1 cellular context compared by ENCODE assay signal in the genomic region with DNA sequence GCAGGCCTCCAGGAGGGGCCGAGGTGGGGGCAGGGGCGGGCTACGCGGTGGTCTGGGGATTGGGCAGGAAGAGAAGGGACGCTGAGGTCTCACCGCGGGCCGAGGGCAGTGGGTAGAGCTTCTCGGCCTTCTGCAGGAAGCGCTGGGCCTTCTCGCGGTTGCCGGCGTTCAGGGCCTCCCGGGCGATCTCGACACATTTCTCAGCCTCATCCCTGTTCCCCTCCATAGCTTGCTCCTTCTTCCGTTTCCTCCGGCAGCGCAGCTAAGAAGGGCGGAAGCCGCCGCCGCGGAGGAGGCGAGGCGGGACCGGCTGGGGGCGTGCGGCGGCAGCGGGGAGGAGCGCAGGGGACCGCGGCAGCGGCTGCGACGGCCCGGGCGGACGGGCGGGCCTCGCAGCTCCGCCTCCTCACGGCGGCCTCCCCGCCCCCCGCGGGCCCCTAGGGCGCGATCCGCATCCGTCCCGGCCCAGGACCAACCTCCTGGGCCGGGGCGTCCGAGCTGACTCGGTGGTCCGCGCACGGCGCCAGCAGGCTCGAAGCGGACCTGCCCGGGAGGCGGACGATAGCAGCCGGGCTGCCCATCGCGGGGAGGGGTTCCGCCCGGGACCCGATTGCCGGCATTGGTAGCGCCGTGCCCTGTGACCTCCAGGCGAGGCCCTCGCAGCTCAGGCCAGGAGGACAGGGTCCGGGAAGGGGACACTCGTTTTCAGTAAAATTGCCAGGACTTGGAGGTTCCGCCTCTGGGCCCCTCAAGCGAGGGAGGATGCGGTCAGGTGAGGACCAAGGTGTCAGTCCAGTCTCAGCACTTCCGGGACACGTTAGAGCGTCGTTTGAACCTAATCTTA.
TF ChIP-seq lines count a peak whose summit lies in the region.

A gene (minus strand): TSS at position 273 of the 844 bp plus-strand sequence. CDS start 47 bp downstream, at position 226.

TF ChIP-seq in HepG2, 621 proteins besides CTCF, POLR2A, EP300 and RAD21 (continued from another document and continues in another):
- TF ChIP-seq, protein P1, sequence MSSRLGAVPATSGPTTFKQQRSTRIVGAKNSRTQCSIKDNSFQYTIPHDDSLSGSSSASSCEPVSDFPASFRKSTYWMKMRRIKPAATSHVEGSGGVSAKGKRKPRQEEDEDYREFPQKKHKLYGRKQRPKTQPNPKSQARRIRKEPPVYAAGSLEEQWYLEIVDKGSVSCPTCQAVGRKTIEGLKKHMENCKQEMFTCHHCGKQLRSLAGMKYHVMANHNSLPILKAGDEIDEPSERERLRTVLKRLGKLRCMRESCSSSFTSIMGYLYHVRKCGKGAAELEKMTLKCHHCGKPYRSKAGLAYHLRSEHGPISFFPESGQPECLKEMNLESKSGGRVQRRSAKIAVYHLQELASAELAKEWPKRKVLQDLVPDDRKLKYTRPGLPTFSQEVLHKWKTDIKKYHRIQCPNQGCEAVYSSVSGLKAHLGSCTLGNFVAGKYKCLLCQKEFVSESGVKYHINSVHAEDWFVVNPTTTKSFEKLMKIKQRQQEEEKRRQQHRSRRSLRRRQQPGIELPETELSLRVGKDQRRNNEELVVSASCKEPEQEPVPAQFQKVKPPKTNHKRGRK (CRISPR knock-in tag; IDR thresholded peaks at IDR 0.05): no peak
- TF ChIP-seq FOXM1 (CRISPR knock-in tag; IDR thresholded peaks at IDR 0.05): no peak
- peak; percentile 85 for TF ChIP-seq ELF1 (CRISPR knock-in tag; IDR thresholded peaks at IDR 0.05)
- no peak; the same call in 1 of the 2 replicates for TF ChIP-seq ZNF547 (CRISPR knock-in tag; IDR thresholded peaks at IDR 0.05)
- TF ChIP-seq SMYD3 (CRISPR knock-in tag; IDR thresholded peaks at IDR 0.05): 0 out of 2 replicates have a peak, but pooled peaks have one; percentile 37
- TF ChIP-seq, protein P2, sequence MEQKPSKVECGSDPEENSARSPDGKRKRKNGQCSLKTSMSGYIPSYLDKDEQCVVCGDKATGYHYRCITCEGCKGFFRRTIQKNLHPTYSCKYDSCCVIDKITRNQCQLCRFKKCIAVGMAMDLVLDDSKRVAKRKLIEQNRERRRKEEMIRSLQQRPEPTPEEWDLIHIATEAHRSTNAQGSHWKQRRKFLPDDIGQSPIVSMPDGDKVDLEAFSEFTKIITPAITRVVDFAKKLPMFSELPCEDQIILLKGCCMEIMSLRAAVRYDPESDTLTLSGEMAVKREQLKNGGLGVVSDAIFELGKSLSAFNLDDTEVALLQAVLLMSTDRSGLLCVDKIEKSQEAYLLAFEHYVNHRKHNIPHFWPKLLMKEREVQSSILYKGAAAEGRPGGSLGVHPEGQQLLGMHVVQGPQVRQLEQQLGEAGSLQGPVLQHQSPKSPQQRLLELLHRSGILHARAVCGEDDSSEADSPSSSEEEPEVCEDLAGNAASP (CRISPR knock-in tag; IDR thresholded peaks at IDR 0.05; ENCODE audit: borderline replicate concordance): no peak
- peak; percentile 37; the same call in 1 of the 2 replicates for TF ChIP-seq ERF (CRISPR knock-in tag; IDR thresholded peaks at IDR 0.05)
- TF ChIP-seq ZFP36L1 (CRISPR knock-in tag; IDR thresholded peaks at IDR 0.05): 0 out of 2 replicates have a peak, but pooled peaks have one; percentile 54
- TF ChIP-seq, protein P3, sequence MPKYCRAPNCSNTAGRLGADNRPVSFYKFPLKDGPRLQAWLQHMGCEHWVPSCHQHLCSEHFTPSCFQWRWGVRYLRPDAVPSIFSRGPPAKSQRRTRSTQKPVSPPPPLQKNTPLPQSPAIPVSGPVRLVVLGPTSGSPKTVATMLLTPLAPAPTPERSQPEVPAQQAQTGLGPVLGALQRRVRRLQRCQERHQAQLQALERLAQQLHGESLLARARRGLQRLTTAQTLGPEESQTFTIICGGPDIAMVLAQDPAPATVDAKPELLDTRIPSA (CRISPR knock-in tag; IDR thresholded peaks at IDR 0.05; ENCODE audit: borderline replicate concordance): 0 out of 2 replicates have a peak, but pooled peaks have one; percentile 16
- TF ChIP-seq, protein P4, sequence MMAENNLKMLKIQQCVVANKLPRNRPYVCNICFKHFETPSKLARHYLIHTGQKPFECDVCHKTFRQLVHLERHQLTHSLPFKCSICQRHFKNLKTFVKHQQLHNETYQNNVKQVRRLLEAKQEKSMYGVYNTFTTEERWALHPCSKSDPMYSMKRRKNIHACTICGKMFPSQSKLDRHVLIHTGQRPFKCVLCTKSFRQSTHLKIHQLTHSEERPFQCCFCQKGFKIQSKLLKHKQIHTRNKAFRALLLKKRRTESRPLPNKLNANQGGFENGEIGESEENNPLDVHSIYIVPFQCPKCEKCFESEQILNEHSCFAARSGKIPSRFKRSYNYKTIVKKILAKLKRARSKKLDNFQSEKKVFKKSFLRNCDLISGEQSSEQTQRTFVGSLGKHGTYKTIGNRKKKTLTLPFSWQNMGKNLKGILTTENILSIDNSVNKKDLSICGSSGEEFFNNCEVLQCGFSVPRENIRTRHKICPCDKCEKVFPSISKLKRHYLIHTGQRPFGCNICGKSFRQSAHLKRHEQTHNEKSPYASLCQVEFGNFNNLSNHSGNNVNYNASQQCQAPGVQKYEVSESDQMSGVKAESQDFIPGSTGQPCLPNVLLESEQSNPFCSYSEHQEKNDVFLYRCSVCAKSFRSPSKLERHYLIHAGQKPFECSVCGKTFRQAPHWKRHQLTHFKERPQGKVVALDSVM (CRISPR knock-in tag; IDR thresholded peaks at IDR 0.05): peak; percentile 76
- peak; percentile 27; the same call in 1 of the 2 replicates for TF ChIP-seq ZNF564 (CRISPR knock-in tag; IDR thresholded peaks at IDR 0.05)
- 0 out of 2 replicates have a peak, but pooled peaks have one; percentile 6 for TF ChIP-seq CHD2 (IDR thresholded peaks at IDR 0.05; ENCODE audit: low read depth, low read length)
- TF ChIP-seq HOXA5 (CRISPR knock-in tag; IDR thresholded peaks at IDR 0.05): peak; percentile 51; the same call in 1 of the 2 replicates
- peak; percentile 43; the same call in 1 of the 2 replicates for TF ChIP-seq IRX3 (CRISPR knock-in tag; IDR thresholded peaks at IDR 0.05; ENCODE audit: borderline replicate concordance, low read depth)
- no peak for TF ChIP-seq SOX6 (IDR thresholded peaks at IDR 0.05)
- no peak for TF ChIP-seq SOX6 (CRISPR knock-in tag; IDR thresholded peaks at IDR 0.05)
- TF ChIP-seq PCBP1 (IDR thresholded peaks at IDR 0.05; ENCODE audit: borderline replicate concordance, low read depth, low read length): peak; percentile 66; the same call in 1 of the 2 replicates
- TF ChIP-seq ZSCAN30 (CRISPR knock-in tag; IDR thresholded peaks at IDR 0.05): 0 out of 2 replicates have a peak, but pooled peaks have one; percentile 71
- TF ChIP-seq MEF2D (CRISPR knock-in tag; IDR thresholded peaks at IDR 0.05): peak; percentile 61; the same call in 1 of the 2 replicates
- no peak for TF ChIP-seq MEIS1 (CRISPR knock-in tag; IDR thresholded peaks at IDR 0.05; ENCODE audit: borderline replicate concordance)
- peak; percentile 58; the same call in 1 of the 2 replicates for TF ChIP-seq ZFP82 (CRISPR knock-in tag; IDR thresholded peaks at IDR 0.05; ENCODE audit: borderline replicate concordance)
- no peak for TF ChIP-seq ZNF446 (CRISPR knock-in tag; IDR thresholded peaks at IDR 0.05)
- TF ChIP-seq MIER3 (CRISPR knock-in tag; IDR thresholded peaks at IDR 0.05; ENCODE audit: borderline replicate concordance): no peak
- TF ChIP-seq, protein P5, sequence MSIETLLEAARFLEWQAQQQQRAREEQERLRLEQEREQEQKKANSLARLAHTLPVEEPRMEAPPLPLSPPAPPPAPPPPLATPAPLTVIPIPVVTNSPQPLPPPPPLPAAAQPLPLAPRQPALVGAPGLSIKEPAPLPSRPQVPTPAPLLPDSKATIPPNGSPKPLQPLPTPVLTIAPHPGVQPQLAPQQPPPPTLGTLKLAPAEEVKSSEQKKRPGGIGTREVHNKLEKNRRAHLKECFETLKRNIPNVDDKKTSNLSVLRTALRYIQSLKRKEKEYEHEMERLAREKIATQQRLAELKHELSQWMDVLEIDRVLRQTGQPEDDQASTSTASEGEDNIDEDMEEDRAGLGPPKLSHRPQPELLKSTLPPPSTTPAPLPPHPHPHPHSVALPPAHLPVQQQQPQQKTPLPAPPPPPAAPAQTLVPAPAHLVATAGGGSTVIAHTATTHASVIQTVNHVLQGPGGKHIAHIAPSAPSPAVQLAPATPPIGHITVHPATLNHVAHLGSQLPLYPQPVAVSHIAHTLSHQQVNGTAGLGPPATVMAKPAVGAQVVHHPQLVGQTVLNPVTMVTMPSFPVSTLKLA (IDR thresholded peaks at IDR 0.05): no peak
- TF ChIP-seq, protein P6, sequence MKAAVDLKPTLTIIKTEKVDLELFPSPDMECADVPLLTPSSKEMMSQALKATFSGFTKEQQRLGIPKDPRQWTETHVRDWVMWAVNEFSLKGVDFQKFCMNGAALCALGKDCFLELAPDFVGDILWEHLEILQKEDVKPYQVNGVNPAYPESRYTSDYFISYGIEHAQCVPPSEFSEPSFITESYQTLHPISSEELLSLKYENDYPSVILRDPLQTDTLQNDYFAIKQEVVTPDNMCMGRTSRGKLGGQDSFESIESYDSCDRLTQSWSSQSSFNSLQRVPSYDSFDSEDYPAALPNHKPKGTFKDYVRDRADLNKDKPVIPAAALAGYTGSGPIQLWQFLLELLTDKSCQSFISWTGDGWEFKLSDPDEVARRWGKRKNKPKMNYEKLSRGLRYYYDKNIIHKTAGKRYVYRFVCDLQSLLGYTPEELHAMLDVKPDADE (CRISPR knock-in tag; IDR thresholded peaks at IDR 0.05): no peak
- no peak for TF ChIP-seq ZBTB38 (CRISPR knock-in tag; IDR thresholded peaks at IDR 0.05)
- TF ChIP-seq, protein P7, sequence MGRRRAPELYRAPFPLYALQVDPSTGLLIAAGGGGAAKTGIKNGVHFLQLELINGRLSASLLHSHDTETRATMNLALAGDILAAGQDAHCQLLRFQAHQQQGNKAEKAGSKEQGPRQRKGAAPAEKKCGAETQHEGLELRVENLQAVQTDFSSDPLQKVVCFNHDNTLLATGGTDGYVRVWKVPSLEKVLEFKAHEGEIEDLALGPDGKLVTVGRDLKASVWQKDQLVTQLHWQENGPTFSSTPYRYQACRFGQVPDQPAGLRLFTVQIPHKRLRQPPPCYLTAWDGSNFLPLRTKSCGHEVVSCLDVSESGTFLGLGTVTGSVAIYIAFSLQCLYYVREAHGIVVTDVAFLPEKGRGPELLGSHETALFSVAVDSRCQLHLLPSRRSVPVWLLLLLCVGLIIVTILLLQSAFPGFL (CRISPR knock-in tag; IDR thresholded peaks at IDR 0.05): no peak
- TF ChIP-seq, protein P8, sequence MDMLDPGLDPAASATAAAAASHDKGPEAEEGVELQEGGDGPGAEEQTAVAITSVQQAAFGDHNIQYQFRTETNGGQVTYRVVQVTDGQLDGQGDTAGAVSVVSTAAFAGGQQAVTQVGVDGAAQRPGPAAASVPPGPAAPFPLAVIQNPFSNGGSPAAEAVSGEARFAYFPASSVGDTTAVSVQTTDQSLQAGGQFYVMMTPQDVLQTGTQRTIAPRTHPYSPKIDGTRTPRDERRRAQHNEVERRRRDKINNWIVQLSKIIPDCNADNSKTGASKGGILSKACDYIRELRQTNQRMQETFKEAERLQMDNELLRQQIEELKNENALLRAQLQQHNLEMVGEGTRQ (IDR thresholded peaks at IDR 0.05; ENCODE audit: low read depth, low read length): no peak
- TF ChIP-seq, protein P8 (CRISPR knock-in tag; IDR thresholded peaks at IDR 0.05; ENCODE audit: borderline replicate concordance): no peak
- TF ChIP-seq SMAD9 (CRISPR knock-in tag; IDR thresholded peaks at IDR 0.05): no peak
- TF ChIP-seq ASH2L (IDR thresholded peaks at IDR 0.05; ENCODE audit: insufficient read length, low read depth, low read length): peak; percentile 77
- TF ChIP-seq, protein P9, sequence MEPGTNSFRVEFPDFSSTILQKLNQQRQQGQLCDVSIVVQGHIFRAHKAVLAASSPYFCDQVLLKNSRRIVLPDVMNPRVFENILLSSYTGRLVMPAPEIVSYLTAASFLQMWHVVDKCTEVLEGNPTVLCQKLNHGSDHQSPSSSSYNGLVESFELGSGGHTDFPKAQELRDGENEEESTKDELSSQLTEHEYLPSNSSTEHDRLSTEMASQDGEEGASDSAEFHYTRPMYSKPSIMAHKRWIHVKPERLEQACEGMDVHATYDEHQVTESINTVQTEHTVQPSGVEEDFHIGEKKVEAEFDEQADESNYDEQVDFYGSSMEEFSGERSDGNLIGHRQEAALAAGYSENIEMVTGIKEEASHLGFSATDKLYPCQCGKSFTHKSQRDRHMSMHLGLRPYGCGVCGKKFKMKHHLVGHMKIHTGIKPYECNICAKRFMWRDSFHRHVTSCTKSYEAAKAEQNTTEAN (CRISPR knock-in tag; conservative IDR thresholded peaks at IDR 0.05): peak; percentile 69; the same call in 1 of the 2 replicates
- no peak for TF ChIP-seq KLF6 (CRISPR knock-in tag; IDR thresholded peaks at IDR 0.05)
- TF ChIP-seq FOSL1 (CRISPR knock-in tag; IDR thresholded peaks at IDR 0.05; ENCODE audit: borderline replicate concordance): no peak
- TF ChIP-seq ZNF17 (CRISPR knock-in tag; IDR thresholded peaks at IDR 0.05): 0 out of 2 replicates have a peak, but pooled peaks have one; percentile 61
- no peak for TF ChIP-seq GTF3A (CRISPR knock-in tag; conservative IDR thresholded peaks at IDR 0.05)
- no peak for TF ChIP-seq MLLT10 (CRISPR knock-in tag; IDR thresholded peaks at IDR 0.05)
- TF ChIP-seq, protein P10, sequence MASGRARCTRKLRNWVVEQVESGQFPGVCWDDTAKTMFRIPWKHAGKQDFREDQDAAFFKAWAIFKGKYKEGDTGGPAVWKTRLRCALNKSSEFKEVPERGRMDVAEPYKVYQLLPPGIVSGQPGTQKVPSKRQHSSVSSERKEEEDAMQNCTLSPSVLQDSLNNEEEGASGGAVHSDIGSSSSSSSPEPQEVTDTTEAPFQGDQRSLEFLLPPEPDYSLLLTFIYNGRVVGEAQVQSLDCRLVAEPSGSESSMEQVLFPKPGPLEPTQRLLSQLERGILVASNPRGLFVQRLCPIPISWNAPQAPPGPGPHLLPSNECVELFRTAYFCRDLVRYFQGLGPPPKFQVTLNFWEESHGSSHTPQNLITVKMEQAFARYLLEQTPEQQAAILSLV (CRISPR knock-in tag; IDR thresholded peaks at IDR 0.05; ENCODE audit: borderline replicate concordance): no peak
- TF ChIP-seq TGIF2 (CRISPR knock-in tag; IDR thresholded peaks at IDR 0.05): no peak
- TF ChIP-seq KLF9 (CRISPR knock-in tag; IDR thresholded peaks at IDR 0.05; ENCODE audit: low read depth): 0 out of 2 replicates have a peak, but pooled peaks have one; percentile 56
- no peak for TF ChIP-seq SATB2 (CRISPR knock-in tag; IDR thresholded peaks at IDR 0.05)
